In the genomic region with DNA sequence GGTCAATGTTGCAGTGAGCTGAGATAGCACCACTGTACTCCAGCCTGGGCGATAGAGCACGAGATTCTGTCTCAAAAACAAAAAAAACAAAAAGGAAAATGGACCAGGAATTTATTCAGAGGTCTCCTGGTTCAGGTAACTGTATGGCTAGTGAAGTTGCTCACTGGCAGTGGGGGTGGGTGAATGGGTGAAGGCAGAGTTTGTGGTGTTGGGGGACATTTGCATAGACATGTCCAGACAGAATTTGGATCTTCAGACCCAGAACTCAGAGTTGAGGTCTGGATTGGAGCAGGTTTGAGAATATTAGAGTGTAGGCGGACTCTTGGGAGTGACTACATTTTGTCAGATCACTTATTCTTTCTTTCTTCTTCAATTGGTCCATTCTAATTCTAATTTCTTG, we compare ENCODE assay signal across 19 cellular contexts. TPM values are rescaled to one million over a fixed set of nuclear protein-coding genes. Genes with fewer than 3 reads are reported as not detected.
DNase-seq lines count a peak whose midpoint lies in the region; ATAC-seq, FAIRE-seq and TF ChIP-seq lines count a peak whose summit lies in the region.
"Had no signal": no experiment of that assay in that cellular context is flagged by ENCODE, and none has a peak within 500 bp of the region (broad histone marks: within the 10 kb centered on the region; RNA-seq: fewer than 3 reads in every experiment).

No MANE protein-coding gene starts in this region.

- H4K20me1 ChIP-seq in GM23338 (replicated peaks; ENCODE audit: insufficient read depth) (no peaks in the 10 kb centered on the region), H1 (replicated peaks in 1 of 2; ENCODE audit: control insufficient read depth in 1 of 2, insufficient read depth in 2 of 2, low read length in 2 of 2) (no peaks in the 10 kb centered on the region)
- H4K20me1 ChIP-seq: BLaER1 had no signal

- 87% methylated on average over 3 of the region's 3 CpGs; no CpG with 5 or more reads in 1 of the 2 experiments for WGBS in H1 (ENCODE audit: extremely low coverage in 1 of 2, insufficient coverage in 1 of 2, insufficient read length in 1 of 2, insufficient replicate concordance in 2 of 2, low coverage in 1 of 2, low lambda C conversion rate in 2 of 2, missing lambda C conversion rate in 1 of 2), 2 experiments

- no peak overlapping the region for H4K8ac ChIP-seq in H1 (ENCODE audit: extremely low read depth, insufficient read depth, low read length)

- peaks cover 4% of the 10 kb centered on the region; the same call in 1 of the 2 replicates for H3K9me2 ChIP-seq in GM23338 (ENCODE audit: insufficient read depth)

- H2BK120ac ChIP-seq in H1 (replicated peaks; ENCODE audit: low read depth, low read length) = no peak overlapping the region

- no peak overlapping the region for H3K14ac ChIP-seq in H1 (ENCODE audit: insufficient read length)

- H3K56ac ChIP-seq in H1 (replicated peaks; ENCODE audit: insufficient read length, low read depth, low read length) = no peak overlapping the region

- H3K36me3 Mint-ChIP-seq in GM23338 (ENCODE audit: low read depth) = no peaks in the 10 kb centered on the region
- H3K36me3 Mint-ChIP-seq: CD14-positive monocyte; CD4-positive, alpha-beta memory T cell had no signal

- 0 out of 2 replicates have a peak overlapping the region, but pooled peaks have one; percentile 33 for H2AFZ ChIP-seq in GM23338
- no peak overlapping the region for H2AFZ ChIP-seq in H1 (ENCODE audit: low read length)
- H2AFZ ChIP-seq: GM23248 had no signal

- no peaks in the 10 kb centered on the region for H3F3A ChIP-seq in GM23338 (replicated peaks; ENCODE audit: low read depth)

- FAIRE-seq in H1 (lab: Jason Lieb, UNC) = no peak

- H3K4me1 Mint-ChIP-seq in GM23338 = peaks cover 33% of the 10 kb centered on the region
- H3K4me1 Mint-ChIP-seq: CD14-positive monocyte had no signal

- H3K4me3 Mint-ChIP-seq in GM23338 = no peak overlapping the region
- H3K4me3 Mint-ChIP-seq: CD14-positive monocyte had no signal

- peak; percentile 41 for DNase-seq in Right ventricle myocardium inferior (ENCODE audit: missing footprints)
- DNase-seq in right atrium auricular region (ENCODE audit: low spot score) = no peak
- no peak for DNase-seq in GM23338 (ENCODE audit: low spot score)
- no peak for DNase-seq in H1 (ENCODE audit: low read depth in 1 of 2, low spot score in 2 of 2)
- no peak for DNase-seq in HAP-1 (ENCODE audit: low spot score in 2 of 2)
- DNase-seq in NCI-H524 treated with DMSO at 0.1 percent for 48 hours (lab: John Stamatoyannopoulos, UW) = no peak
- DNase-seq: 8988T; CD4-positive, alpha-beta memory T cell; DMS153; DMS79; GF-D8; GM23248; H7 had no signal

- intact Hi-C loops in Right ventricle myocardium inferior (cut with DNase I) = no loop called here

- H3K9ac ChIP-seq in H1 (replicated peaks in 1 of 4; ENCODE audit: extremely low read depth in 1 of 4, low read depth in 3 of 4, low read length in 3 of 4) = no peak overlapping the region
- H3K9ac ChIP-seq: BLaER1, GM23248, KMS-11 had no signal

- no peaks in the 10 kb centered on the region for H3K79me1 ChIP-seq in H1 (ENCODE audit: low read depth, low read length)

- no peaks in the 10 kb centered on the region for H3K27me3 ChIP-seq in right atrium auricular region
- H3K27me3 ChIP-seq in GM23338 (ENCODE audit: insufficient read depth) = no peaks in the 10 kb centered on the region
- no peaks in the 10 kb centered on the region for H3K27me3 ChIP-seq in H1 (replicated peaks in 1 of 4; ENCODE audit: control insufficient read depth in 3 of 4, extremely low read depth in 1 of 4, insufficient read depth in 3 of 4, low read length in 3 of 4)
- H3K27me3 ChIP-seq in HAP-1 (ENCODE audit: low read depth) = no peaks in the 10 kb centered on the region
- H3K27me3 ChIP-seq: BLaER1 had no signal

- TF ChIP-seq RAD21 in H1 (IDR thresholded peaks at IDR 0.05 in 1 of 2, conservative IDR thresholded peaks at IDR 0.05 in 1 of 2; ENCODE audit: low read depth in 2 of 2, low read length in 2 of 2) = no peak

- H3K23me2 ChIP-seq in H1 (ENCODE audit: low read depth, low read length) = no peaks in the 10 kb centered on the region

- H3K79me2 ChIP-seq in GM23338 (replicated peaks; ENCODE audit: insufficient read depth) (no peaks in the 10 kb centered on the region), H1 (ENCODE audit: control insufficient read depth in 1 of 2, insufficient read depth in 2 of 2, low read length in 2 of 2) (no peaks in the 10 kb centered on the region)

- no peaks in the 10 kb centered on the region for H3K9me3 ChIP-seq in right atrium auricular region
- H3K9me3 ChIP-seq in H1 (ENCODE audit: insufficient read depth in 2 of 2, low read depth in 1 of 2, low read length in 1 of 2) = no peaks in the 10 kb centered on the region
- H3K9me3 ChIP-seq in HAP-1 = no peaks in the 10 kb centered on the region
- H3K9me3 ChIP-seq: BLaER1 had no signal

- peak overlapping the region; percentile 43; the same call in 1 of the 2 replicates for H3K27ac Mint-ChIP-seq in GM23338

- no peak for TF ChIP-seq POLR2A in H1 (IDR thresholded peaks at IDR 0.05; ENCODE audit: control extremely low read depth in 1 of 2, low read depth in 2 of 2, low read length in 2 of 2)
- TF ChIP-seq POLR2A in GM18505 (IDR thresholded peaks at IDR 0.05; ENCODE audit: borderline replicate concordance, extremely low read depth, insufficient read depth, insufficient read length) = no peak

- no peak overlapping the region for H3K4ac ChIP-seq in H1 (replicated peaks; ENCODE audit: insufficient read length, low read depth, low read length)

- in situ Hi-C loops in HAP-1 (cut with MboI; ENCODE audit: low sequenced_read_pairs) = loop anchor here (25.0 kb wide), 1 partner anchor 119 kb away; no protein-coding TSS in a partner anchor

- ATAC-seq in Right ventricle myocardium inferior (no peak), GM23338 (no peak), GM18505 (IDR thresholded peaks at IDR 0.05; ENCODE audit: unreplicated experiment) (no peak)

- CTCF ChIA-PET in H1 (lab: Charles Lee; ENCODE audit: partially characterized antibody) = interaction anchor here (0.9 to 7.1 kb wide), 7 partner anchors 10 to 125 kb away, joined by 3 to 55 read pairs (median 15); no protein-coding TSS in a partner anchor

- no peak overlapping the region for H2BK20ac ChIP-seq in H1 (ENCODE audit: low read length)

- TF ChIP-seq EP300 in H1 (IDR thresholded peaks at IDR 0.05; ENCODE audit: borderline replicate concordance in 1 of 2, low read depth in 2 of 2, low read length in 2 of 2) = no peak

- TF ChIP-seq CTCF in right atrium auricular region (IDR thresholded peaks at IDR 0.05) (no peak), GM23338 (conservative IDR thresholded peaks at IDR 0.05; ENCODE audit: low read depth in 2 of 2) (no peak), H1 (IDR thresholded peaks at IDR 0.05; ENCODE audit: control extremely low read depth in 1 of 3, insufficient read depth in 1 of 3, low read depth in 1 of 3, low read length in 3 of 3) (no peak)

- H3K27ac ChIP-seq in right atrium auricular region (no peak overlapping the region), GM23338 (ENCODE audit: low read depth) (no peak overlapping the region), H1 (ENCODE audit: low read depth, low read length) (no peak overlapping the region)
- H3K27ac ChIP-seq: BLaER1, GM23248, HL-60, KMS-11 had no signal

- no peak overlapping the region for H4K91ac ChIP-seq in H1 (replicated peaks; ENCODE audit: insufficient read length, low read length)

- peak overlapping the region; percentile 8; the same call in 1 of the 2 replicates for H2BK5ac ChIP-seq in H1 (ENCODE audit: low read depth, low read length)

- no peaks in the 10 kb centered on the region for H3K9me3 Mint-ChIP-seq in GM23338
- H3K9me3 Mint-ChIP-seq: CD4-positive, alpha-beta memory T cell had no signal

- H3K4me2 ChIP-seq in GM23338 = no peak overlapping the region
- H3K4me2 ChIP-seq in H1 (ENCODE audit: insufficient read depth in 1 of 2, low read depth in 2 of 2, low read length in 2 of 2) = no peak overlapping the region
- H3K4me2 ChIP-seq: BLaER1, KMS-11 had no signal

- H4K5ac ChIP-seq in H1 (ENCODE audit: insufficient read length, low read depth, low read length) = no peak overlapping the region

- H3K4me3 ChIP-seq in right atrium auricular region = no peak overlapping the region
- H3K4me3 ChIP-seq in GM23338 = no peak overlapping the region
- H3K4me3 ChIP-seq in H1 (ENCODE audit: extremely low read depth in 1 of 4, insufficient read depth in 2 of 4, low read depth in 3 of 4, low read length in 4 of 4) = no peak overlapping the region
- H3K4me3 ChIP-seq in HAP-1 = no peak overlapping the region
- H3K4me3 ChIP-seq: BLaER1, GM23248 had no signal

- no peak overlapping the region; the same call in 1 of the 2 replicates for H3K18ac ChIP-seq in H1 (ENCODE audit: extremely low read depth, low read length)

- POLR2A ChIA-PET in H1 (lab: Charles Lee; ENCODE audit: partially characterized antibody) = no interaction called here

- no peaks in the 10 kb centered on the region for H3K4me1 ChIP-seq in right atrium auricular region
- H3K4me1 ChIP-seq in GM23338 (ENCODE audit: insufficient read depth) = peaks cover 23% of the 10 kb centered on the region
- H3K4me1 ChIP-seq in H1 (replicated peaks in 1 of 4; ENCODE audit: control insufficient read depth in 3 of 4, insufficient read depth in 4 of 4, low read length in 3 of 4) = peaks cover 0 to 10% (median 2%) of the 10 kb centered on the region in 4 experiments; a peak in 5 of 7 replicates
- peaks cover 8% of the 10 kb centered on the region for H3K4me1 ChIP-seq in HAP-1
- H3K4me1 ChIP-seq: BLaER1 had no signal

- no peak overlapping the region for H3K23ac ChIP-seq in H1 (ENCODE audit: insufficient read length)

- no peak overlapping the region for H2BK12ac ChIP-seq in H1 (ENCODE audit: low read depth, low read length)

- no peak overlapping the region for H2AK5ac ChIP-seq in H1 (ENCODE audit: low read depth, low read length)

- H3K27me3 Mint-ChIP-seq in GM23338 (ENCODE audit: insufficient read depth, low read depth, poor library complexity) = peaks cover 14% of the 10 kb centered on the region

- H2BK15ac ChIP-seq in H1 (ENCODE audit: low read length) = no peak overlapping the region

- H3K36me3 ChIP-seq in right atrium auricular region = no peaks in the 10 kb centered on the region
- H3K36me3 ChIP-seq in GM23338 (ENCODE audit: insufficient read depth) = no peaks in the 10 kb centered on the region
- no peaks in the 10 kb centered on the region for H3K36me3 ChIP-seq in H1 (ENCODE audit: control insufficient read depth in 2 of 4, insufficient read depth in 4 of 4, low read length in 3 of 4)
- no peaks in the 10 kb centered on the region for H3K36me3 ChIP-seq in HAP-1 (replicated peaks)
- H3K36me3 ChIP-seq: BLaER1 had no signal

RNA-seq across cellular contexts. Expression of a gene that starts 55.0 kb away (rescaled TPM):
- total RNA-seq in Right ventricle myocardium inferior (0.38 TPM), right atrium auricular region (1 to 10 TPM; 3.0 to 4.4 TPM)
- total RNA-seq in GM23338 (2014; rRNA removed; shearing (Covaris generic)) = 0.31 and 0.83 TPM in 2 replicates
- polyA plus RNA-seq in GM23338 (2016; fragmentation: Nextera tagmentation; extraction: Ambion mirVana) (0.57 and 0.68 TPM in 2 replicates), H1 (2011; rRNA removed) (0.39 and 0.55 TPM in 2 replicates)
- total RNA-seq in H1 (2021; fragmentation: NEBNext Ultra II Directional; extraction: Animal tissue kit (Norgen Biotek cat#: 25700)) = 1.1 and 1.3 TPM in 2 replicates
- 0.39 TPM for polyA plus RNA-seq in H1 (2011; cell fraction: cytosol; rRNA removed)
- 1.3 TPM for polyA plus RNA-seq in H1 (2011; cell fraction: nucleus; rRNA removed)
- 1.2 to 1.8 TPM (median 1.7 TPM) in 4 replicates for polyA plus RNA-seq in H1 (2012, experiment 1 of 2)
- 0.35 TPM for polyA plus RNA-seq in H1 (2012, experiment 2 of 2)
- polyA plus RNA-seq in H1 (2013, experiment 1 of 2) = 0.39 TPM
- 0.46 TPM for polyA plus RNA-seq in H1 (2013, experiment 2 of 2)
- 0.12 and 0.66 TPM in 2 replicates for polyA minus RNA-seq in H1 (2011; rRNA and poly(A)+ RNA removed)
- polyA minus RNA-seq in H1 (2011; cell fraction: cytosol; rRNA and poly(A)+ RNA removed) = 1.6 TPM
- 1.1 TPM for polyA minus RNA-seq in H1 (2011; cell fraction: nucleus; rRNA and poly(A)+ RNA removed)
- polyA plus RNA-seq: AG04450 had no signal
